34 cellular contexts compared by ENCODE assay signal in genomic region chr1:2402420-2402819, GRCh38. TPM values are rescaled to one million over a fixed set of nuclear protein-coding genes. Genes with fewer than 3 reads are reported as not detected.
DNase-seq lines count a peak whose midpoint lies in the region; ATAC-seq and TF ChIP-seq lines count a peak whose summit lies in the region.
"Had no signal": no experiment of that assay in that cellular context is flagged by ENCODE, and none has a peak within 500 bp of the region (broad histone marks: within the 10 kb centered on the region; RNA-seq: fewer than 3 reads in every experiment).

No MANE protein-coding gene starts in this region.

- H3K36me3 ChIP-seq in cardiac muscle cell (peaks cover 40% of the 10 kb centered on the region), heart left ventricle (peaks cover 0 to 97% (median 94%) of the 10 kb centered on the region in 9 donors)

- H3K27ac Mint-ChIP-seq in IgD-negative memory B cell = peak overlapping the region in 2 of 3 donors; percentile 50 to 73
- peak overlapping the region; percentile 70 for H3K27ac Mint-ChIP-seq in activated T-helper 17 cell treated with anti-CD3 and anti-CD28 coated beads, Interleukin-2, amount 50 U/mL, for 72 hours
- H3K27ac Mint-ChIP-seq in naive thymus-derived CD8-positive, alpha-beta T cell = peak overlapping the region in 6 of 10 donors; percentile 14 to 78 (median 58)
- H3K27ac Mint-ChIP-seq: B cell, mesothelial cell of epicardium, progenitor cell of endocrine pancreas had no signal

- H3K4me1 ChIP-seq in cardiac muscle cell (ENCODE audit: low read depth) (no peaks in the 10 kb centered on the region), heart left ventricle (no peaks in the 10 kb centered on the region)
- H3K4me1 ChIP-seq: sigmoid colon had no signal

- WGBS in heart left ventricle, 4 donors = 89 to 95% (median 91%) methylated on average over 18 to 23 of the region's 23 CpGs

- no peak for DNase-seq in cardiac muscle cell (ENCODE audit: low read depth in 1 of 2, low spot score in 1 of 2)
- DNase-seq in heart left ventricle = no peak
- DNase-seq in naive thymus-derived CD8-positive, alpha-beta T cell = no peak
- no peak for DNase-seq in ecto neural progenitor cell (ENCODE audit: low spot score)
- DNase-seq: ACHN; activated CD4-positive, alpha-beta T cell treated with anti-CD3 and anti-CD28 coated beads, Interleukin-2, amount 50 U/mL, for 48 hours; activated CD8-positive, alpha-beta memory T cell treated with anti-CD3 and anti-CD28 coated beads, Interleukin-2, amount 50 U/mL, for 4 hours; activated effector memory CD4-positive, alpha-beta T cell treated with anti-CD3 and anti-CD28 coated beads, Interleukin-2, amount 50 U/mL, for 16 hours; CD4-positive, alpha-beta memory T cell; DMS 273 treated with DMSO at 0.1 percent for 48 hours; EL; foreskin melanocyte; H7; Kasumi-1; NCI-H1436 treated with DMSO at 0.1 percent for 48 hours; NCI-H2081 treated with DMSO at 0.1 percent for 48 hours; NCI-H226; NCI-H526 treated with DMSO at 0.1 percent for 48 hours; nucleus accumbens; sigmoid colon; stimulated activated CD4-positive, alpha-beta T cell treated with anti-CD3 and anti-CD28 coated beads, Interleukin-12 subunit alpha, Interleukin-12 subunit beta, amount 100 ng/mL, for 4 hours; stimulated activated CD4-positive, alpha-beta T cell treated with anti-CD3 and anti-CD28 coated beads, Interleukin-2, amount 100 ng/mL, for 48 hours; T1000 had no signal

- H3K4me3 ChIP-seq in cardiac muscle cell (no peak overlapping the region), heart left ventricle (no peak overlapping the region)
- H3K4me3 ChIP-seq: PC-9, sigmoid colon, tibial nerve had no signal

- no peak for TF ChIP-seq POLR2A in heart left ventricle (IDR thresholded peaks at IDR 0.05)

- H3K4me3 Mint-ChIP-seq in IgD-negative memory B cell = no peak overlapping the region
- no peak overlapping the region for H3K4me3 Mint-ChIP-seq in activated T-helper 17 cell treated with anti-CD3 and anti-CD28 coated beads, Interleukin-2, amount 50 U/mL, for 72 hours
- H3K4me3 Mint-ChIP-seq in naive thymus-derived CD8-positive, alpha-beta T cell = no peak overlapping the region
- H3K4me3 Mint-ChIP-seq: B cell; CD4-positive, alpha-beta memory T cell; central memory CD8-positive, alpha-beta T cell; mesothelial cell of epicardium had no signal

- H3K36me3 Mint-ChIP-seq in IgD-negative memory B cell = peaks cover 3% of the 10 kb centered on the region
- H3K36me3 Mint-ChIP-seq in activated T-helper 17 cell treated with anti-CD3 and anti-CD28 coated beads, Interleukin-2, amount 50 U/mL, for 72 hours (ENCODE audit: low read depth) = peaks cover 81% of the 10 kb centered on the region
- H3K36me3 Mint-ChIP-seq in naive thymus-derived CD8-positive, alpha-beta T cell = peaks cover 0 to 76% (median 10%) of the 10 kb centered on the region in 3 donors

- intact Hi-C loops in heart left ventricle (cut with DNase I) = no loop called here

- ATAC-seq in heart left ventricle (no peak), GM19455 (IDR thresholded peaks at IDR 0.05; ENCODE audit: unreplicated experiment) (no peak), GM18858 (IDR thresholded peaks at IDR 0.05; ENCODE audit: unreplicated experiment) (no peak)
- no peak for ATAC-seq in activated T-helper 17 cell treated with anti-CD3 and anti-CD28 coated beads, Interleukin-2, amount 50 U/mL, for 72 hours (replicated peaks)
- no peak for ATAC-seq in naive thymus-derived CD8-positive, alpha-beta T cell

- POLR2A ChIA-PET in naive thymus-derived CD8-positive, alpha-beta T cell (lab: Charles Lee) = interaction anchor here (1.2 kb wide), 1 partner anchor 22 kb away, joined by 3 read pairs; no protein-coding TSS in a partner anchor

- H3K4me1 Mint-ChIP-seq in IgD-negative memory B cell = peaks cover 0 to 3% (median 0%) of the 10 kb centered on the region in 3 donors
- peaks cover 8% of the 10 kb centered on the region for H3K4me1 Mint-ChIP-seq in activated T-helper 17 cell treated with anti-CD3 and anti-CD28 coated beads, Interleukin-2, amount 50 U/mL, for 72 hours
- peaks cover 8 to 26% (median 10%) of the 10 kb centered on the region in 4 donors for H3K4me1 Mint-ChIP-seq in naive thymus-derived CD8-positive, alpha-beta T cell
- H3K4me1 Mint-ChIP-seq: mesothelial cell of epicardium had no signal

- H3K27me3 Mint-ChIP-seq in IgD-negative memory B cell = no peaks in the 10 kb centered on the region
- no peaks in the 10 kb centered on the region for H3K27me3 Mint-ChIP-seq in activated T-helper 17 cell treated with anti-CD3 and anti-CD28 coated beads, Interleukin-2, amount 50 U/mL, for 72 hours
- H3K27me3 Mint-ChIP-seq in naive thymus-derived CD8-positive, alpha-beta T cell = no peaks in the 10 kb centered on the region
- H3K27me3 Mint-ChIP-seq: B cell; CD4-positive, alpha-beta memory T cell; central memory CD8-positive, alpha-beta T cell; progenitor cell of endocrine pancreas had no signal

- H3K9me3 Mint-ChIP-seq in IgD-negative memory B cell = no peaks in the 10 kb centered on the region
- no peaks in the 10 kb centered on the region for H3K9me3 Mint-ChIP-seq in activated T-helper 17 cell treated with anti-CD3 and anti-CD28 coated beads, Interleukin-2, amount 50 U/mL, for 72 hours
- H3K9me3 Mint-ChIP-seq in naive thymus-derived CD8-positive, alpha-beta T cell = no peaks in the 10 kb centered on the region
- H3K9me3 Mint-ChIP-seq: CD4-positive, alpha-beta memory T cell; central memory CD8-positive, alpha-beta T cell; mesothelial cell of epicardium had no signal

- H3K9me3 ChIP-seq in cardiac muscle cell (ENCODE audit: low read depth) = no peaks in the 10 kb centered on the region
- H3K9me3 ChIP-seq in heart left ventricle = no peaks in the 10 kb centered on the region
- H3K9me3 ChIP-seq: sigmoid colon, tibial nerve had no signal

- H3K27me3 ChIP-seq in cardiac muscle cell (no peaks in the 10 kb centered on the region), heart left ventricle (no peaks in the 10 kb centered on the region)
- H3K27me3 ChIP-seq: sigmoid colon, tibial nerve had no signal

- H3K27ac ChIP-seq in cardiac muscle cell (peak overlapping the region; percentile 30), heart left ventricle (no peak overlapping the region)
- H3K27ac ChIP-seq: HL-60, PC-9, sigmoid colon, tibial nerve had no signal

- TF ChIP-seq CTCF in cardiac muscle cell (IDR thresholded peaks at IDR 0.05; ENCODE audit: low read depth, low read length) = no peak
- TF ChIP-seq CTCF in heart left ventricle (IDR thresholded peaks at IDR 0.05) = no peak

RNA-seq across cellular contexts. Expression of gene PEX10, which starts 9.9 kb away (rescaled TPM):
- total RNA-seq in cardiac muscle cell (37.5 and 40.4 TPM in 2 replicates), heart left ventricle (10 to 100 TPM; 17.2 to 26.5 (median 18.9) TPM)
- polyA plus RNA-seq in cardiac muscle cell (34.2 and 38.8 TPM in 2 replicates), heart left ventricle (10 to 100 TPM; 14.7 to 18.6 TPM), IgD-negative memory B cell (14.8 TPM)
- total RNA-seq in activated T-helper 17 cell treated with anti-CD3 and anti-CD28 coated beads, Interleukin-2, amount 50 U/mL, for 72 hours = 10 to 100 TPM; 10.0 to 13.1 TPM
- total RNA-seq in naive thymus-derived CD8-positive, alpha-beta T cell = 10 to 100 TPM; 15.5 to 20.1 TPM
- 10 to 100 TPM in 1 of 3 donors, 1 to 10 TPM in 2; 7.5 to 10.4 (median 9.1) TPM for polyA plus RNA-seq in naive thymus-derived CD8-positive, alpha-beta T cell

RNA-seq across cellular contexts. Expression of gene RER1, which starts 10.8 kb away (rescaled TPM):
- total RNA-seq in cardiac muscle cell (46.5 and 57.9 TPM in 2 replicates), heart left ventricle (100 to 1,000 TPM in 3 of 9 donors, 10 to 100 TPM in 6; 47.1 to 124 (median 78.3) TPM)
- polyA plus RNA-seq in cardiac muscle cell (100 and 112 TPM in 2 replicates), heart left ventricle (10 to 100 TPM; 43.3 to 92.4 TPM), IgD-negative memory B cell (141 TPM)
- total RNA-seq in activated T-helper 17 cell treated with anti-CD3 and anti-CD28 coated beads, Interleukin-2, amount 50 U/mL, for 72 hours = 100 to 1,000 TPM; 120 to 180 TPM
- 100 to 1,000 TPM; 131 to 139 TPM for total RNA-seq in naive thymus-derived CD8-positive, alpha-beta T cell
- 100 to 1,000 TPM; 118 to 146 (median 126) TPM for polyA plus RNA-seq in naive thymus-derived CD8-positive, alpha-beta T cell

RNA-seq across cellular contexts. Expression of gene MORN1, which starts 11.1 kb away (rescaled TPM):
- 17.0 and 24.4 TPM in 2 replicates for total RNA-seq in cardiac muscle cell
- polyA plus RNA-seq in cardiac muscle cell = 10.8 and 20.7 TPM in 2 replicates
- 1 to 10 TPM; 2.4 to 8.2 (median 3.8) TPM for total RNA-seq in heart left ventricle
- polyA plus RNA-seq in heart left ventricle = 1 to 10 TPM; 2.2 to 4.0 TPM
- polyA plus RNA-seq in IgD-negative memory B cell = 6.7 TPM
- 1 to 10 TPM; 4.4 to 5.3 TPM for total RNA-seq in activated T-helper 17 cell treated with anti-CD3 and anti-CD28 coated beads, Interleukin-2, amount 50 U/mL, for 72 hours
- 10 to 100 TPM; 14.5 to 18.8 TPM for total RNA-seq in naive thymus-derived CD8-positive, alpha-beta T cell
- polyA plus RNA-seq in naive thymus-derived CD8-positive, alpha-beta T cell = 1 to 10 TPM; 4.3 to 7.1 (median 5.0) TPM
